Comparison of ENCODE assay signal across 25 cellular contexts in genomic region chr3:77935418-77935817, GRCh38.
DNase-seq lines count a peak whose midpoint lies in the region; ATAC-seq, FAIRE-seq and TF ChIP-seq lines count a peak whose summit lies in the region.
"Had no signal": no experiment of that assay in that cellular context is flagged by ENCODE, and none has a peak within 500 bp of the region (broad histone marks: within the 10 kb centered on the region; RNA-seq: fewer than 3 reads in every experiment).

No MANE protein-coding gene starts in this region.

- H2AK5ac ChIP-seq in H1 (ENCODE audit: low read depth, low read length) = no peak overlapping the region
- H2AK5ac ChIP-seq in mesendoderm (ENCODE audit: low read length) = no peak overlapping the region

- no peaks in the 10 kb centered on the region for H3K79me1 ChIP-seq in H1 (ENCODE audit: low read depth, low read length)
- H3K79me1 ChIP-seq in mesendoderm (ENCODE audit: low read length) = no peaks in the 10 kb centered on the region

- H3K27me3 ChIP-seq in PC-9 (ENCODE audit: insufficient read depth, low read depth) = no peaks in the 10 kb centered on the region
- H3K27me3 ChIP-seq in H1 (replicated peaks in 1 of 4; ENCODE audit: control insufficient read depth in 3 of 4, extremely low read depth in 1 of 4, insufficient read depth in 3 of 4, low read length in 3 of 4) = no peaks in the 10 kb centered on the region
- H3K27me3 ChIP-seq in mesendoderm (ENCODE audit: insufficient read depth, low read length, poor library complexity) = no peaks in the 10 kb centered on the region
- H3K27me3 ChIP-seq: BLaER1, Peyer's patch, SJSA1 had no signal

- no peaks in the 10 kb centered on the region; the same call in 1 of the 2 replicates for H3K9me3 ChIP-seq in PC-9 (ENCODE audit: insufficient read depth, low read depth)
- H3K9me3 ChIP-seq in H1 (ENCODE audit: insufficient read depth in 2 of 2, low read depth in 1 of 2, low read length in 1 of 2) = no peaks in the 10 kb centered on the region
- H3K9me3 ChIP-seq: BLaER1, Peyer's patch, SJSA1 had no signal

- H3K4me1 ChIP-seq in PC-9 (replicated peaks; ENCODE audit: insufficient read depth) = no peaks in the 10 kb centered on the region
- peaks cover 0 to 2% (median 0%) of the 10 kb centered on the region in 4 experiments; a peak in 1 of 7 replicates for H3K4me1 ChIP-seq in H1 (replicated peaks in 1 of 4; ENCODE audit: control insufficient read depth in 3 of 4, insufficient read depth in 4 of 4, low read length in 3 of 4)
- no peaks in the 10 kb centered on the region for H3K4me1 ChIP-seq in mesendoderm (ENCODE audit: control insufficient read depth, low read depth, low read length)
- H3K4me1 ChIP-seq: BLaER1, Peyer's patch, SJSA1 had no signal

- H4K20me1 ChIP-seq in PC-9 (ENCODE audit: insufficient read depth) (no peaks in the 10 kb centered on the region), H1 (replicated peaks in 1 of 2; ENCODE audit: control insufficient read depth in 1 of 2, insufficient read depth in 2 of 2, low read length in 2 of 2) (no peaks in the 10 kb centered on the region)
- H4K20me1 ChIP-seq: BLaER1 had no signal

- H4K8ac ChIP-seq in H1 (ENCODE audit: extremely low read depth, insufficient read depth, low read length) = no peak overlapping the region
- no peak overlapping the region for H4K8ac ChIP-seq in mesendoderm (ENCODE audit: low read depth, low read length)

- no peak overlapping the region for H2AFZ ChIP-seq in PC-9
- H2AFZ ChIP-seq in H1 (ENCODE audit: low read length) = 0 out of 2 replicates have a peak overlapping the region, but pooled peaks have one; percentile 36

- POLR2A ChIA-PET in PC-9 (lab: Charles Lee; ENCODE audit: unreplicated experiment) (interaction anchor here (0.6 kb wide), 1 partner anchor 589 kb away, joined by 4 read pairs; no protein-coding TSS in a partner anchor), H1 (lab: Charles Lee; ENCODE audit: partially characterized antibody) (no interaction called here)

- H2BK5ac ChIP-seq in H1 (ENCODE audit: low read depth, low read length) = no peak overlapping the region
- H2BK5ac ChIP-seq in mesendoderm (ENCODE audit: low read length) = no peak overlapping the region

- H2BK20ac ChIP-seq in H1 (ENCODE audit: low read length) = no peak overlapping the region

- H4K91ac ChIP-seq in H1 (replicated peaks; ENCODE audit: insufficient read length, low read length) = no peak overlapping the region

- TF ChIP-seq EP300 in H1 (IDR thresholded peaks at IDR 0.05; ENCODE audit: borderline replicate concordance in 1 of 2, low read depth in 2 of 2, low read length in 2 of 2) = no peak

- intact Hi-C loops in PC-9 (cut with micrococcal nuclease; ENCODE audit: unreplicated experiment) = loop anchor here (1.0 to 2.0 kb wide), 2 partner anchors 29 to 110 kb away; no protein-coding TSS in a partner anchor
- intact Hi-C loops in sciatic nerve (cut with DNase I) = no loop called here

- CTCF ChIA-PET in PC-9 (lab: Charles Lee) = no interaction called here
- CTCF ChIA-PET in H1 (lab: Charles Lee; ENCODE audit: partially characterized antibody) = no interaction called here

- no peak for TF ChIP-seq RAD21 in H1 (IDR thresholded peaks at IDR 0.05 in 1 of 2, conservative IDR thresholded peaks at IDR 0.05 in 1 of 2; ENCODE audit: low read depth in 2 of 2, low read length in 2 of 2)

- FAIRE-seq in H1 (lab: Jason Lieb, UNC) = no peak
- FAIRE-seq: GM18507, GM19239 had no signal

- H2BK12ac ChIP-seq in H1 (ENCODE audit: low read depth, low read length) = no peak overlapping the region

- no peak overlapping the region for H3K56ac ChIP-seq in H1 (replicated peaks; ENCODE audit: insufficient read length, low read depth, low read length)
- no peak overlapping the region for H3K56ac ChIP-seq in mesendoderm (ENCODE audit: low read length)

- H3K18ac ChIP-seq in H1 (ENCODE audit: extremely low read depth, low read length) = no peak overlapping the region
- no peak overlapping the region for H3K18ac ChIP-seq in mesendoderm (ENCODE audit: low read length)

- H2BK120ac ChIP-seq in H1 (replicated peaks; ENCODE audit: low read depth, low read length) = no peak overlapping the region
- H2BK120ac ChIP-seq in mesendoderm (ENCODE audit: low read depth, low read length) = no peak overlapping the region

- no peak for ATAC-seq in sciatic nerve
- ATAC-seq: HCT116, Right ventricle myocardium inferior had no signal

- no peaks in the 10 kb centered on the region for H3F3A ChIP-seq in PC-9 (ENCODE audit: insufficient read depth, low read depth)

- H3K27ac ChIP-seq in PC-9 (no peak overlapping the region; the same call in 1 of the 2 replicates), H1 (ENCODE audit: low read depth, low read length) (no peak overlapping the region), mesendoderm (ENCODE audit: low read depth, low read length) (no peak overlapping the region)
- H3K27ac ChIP-seq: BLaER1, HL-60, KMS-11, Peyer's patch, SJSA1 had no signal

- H3K23ac ChIP-seq in H1 (ENCODE audit: insufficient read length) = no peak overlapping the region
- no peak overlapping the region for H3K23ac ChIP-seq in mesendoderm (ENCODE audit: low read length)

- no peak overlapping the region for H2BK15ac ChIP-seq in H1 (ENCODE audit: low read length)
- no peak overlapping the region for H2BK15ac ChIP-seq in mesendoderm (replicated peaks; ENCODE audit: low read depth)

- H3K9me2 ChIP-seq in PC-9 (ENCODE audit: insufficient read depth) = no peaks in the 10 kb centered on the region

- H3K4me3 ChIP-seq in PC-9 (no peak overlapping the region), H1 (ENCODE audit: extremely low read depth in 1 of 4, insufficient read depth in 2 of 4, low read depth in 3 of 4, low read length in 4 of 4) (no peak overlapping the region), mesendoderm (ENCODE audit: low read length) (no peak overlapping the region)
- H3K4me3 ChIP-seq: BLaER1, Peyer's patch, SJSA1 had no signal

- H3K4ac ChIP-seq in H1 (replicated peaks; ENCODE audit: insufficient read length, low read depth, low read length) (no peak overlapping the region), mesendoderm (ENCODE audit: low read depth, low read length) (no peak overlapping the region)

- WGBS in H1 (ENCODE audit: extremely low coverage in 1 of 2, insufficient coverage in 1 of 2, insufficient read length in 1 of 2, insufficient replicate concordance in 2 of 2, low coverage in 1 of 2, low lambda C conversion rate in 2 of 2, missing lambda C conversion rate in 1 of 2), 2 experiments = 96 to 100% methylated on average over 1 of the region's 1 CpG
- 100% methylated on average over 1 of the region's 1 CpG for WGBS in mesendoderm (ENCODE audit: extremely low coverage, insufficient coverage, low lambda C conversion rate)

- H3K14ac ChIP-seq in H1 (ENCODE audit: insufficient read length) = no peak overlapping the region

- H3K23me2 ChIP-seq in H1 (ENCODE audit: low read depth, low read length) = no peaks in the 10 kb centered on the region

- no TSS peak for BruUV-seq in PC-9 (replicated peaks; lab: Mats Ljungman, UMichigan)

- H4K5ac ChIP-seq in H1 (ENCODE audit: insufficient read length, low read depth, low read length) (no peak overlapping the region), mesendoderm (ENCODE audit: low read length) (no peak overlapping the region)

- TF ChIP-seq CTCF in PC-9 (conservative IDR thresholded peaks at IDR 0.05) (no peak), H1 (IDR thresholded peaks at IDR 0.05; ENCODE audit: control extremely low read depth in 1 of 3, insufficient read depth in 1 of 3, low read depth in 1 of 3, low read length in 3 of 3) (no peak)

- no peak overlapping the region for H3K9ac ChIP-seq in H1 (replicated peaks in 1 of 4; ENCODE audit: extremely low read depth in 1 of 4, low read depth in 3 of 4, low read length in 3 of 4)
- H3K9ac ChIP-seq in mesendoderm (ENCODE audit: low read length) = no peak overlapping the region
- H3K9ac ChIP-seq: BLaER1, KMS-11 had no signal

- TF ChIP-seq POLR2A in H1 (IDR thresholded peaks at IDR 0.05; ENCODE audit: control extremely low read depth in 1 of 2, low read depth in 2 of 2, low read length in 2 of 2) = no peak

- H3K4me2 ChIP-seq in PC-9 = no peak overlapping the region
- no peak overlapping the region for H3K4me2 ChIP-seq in H1 (ENCODE audit: insufficient read depth in 1 of 2, low read depth in 2 of 2, low read length in 2 of 2)
- H3K4me2 ChIP-seq in mesendoderm (ENCODE audit: low read length) = no peak overlapping the region
- H3K4me2 ChIP-seq: BLaER1, KMS-11 had no signal

- no peaks in the 10 kb centered on the region for H3K79me2 ChIP-seq in PC-9 (ENCODE audit: low read depth)
- H3K79me2 ChIP-seq in H1 (ENCODE audit: control insufficient read depth in 1 of 2, insufficient read depth in 2 of 2, low read length in 2 of 2) = no peaks in the 10 kb centered on the region
- H3K79me2 ChIP-seq in mesendoderm (ENCODE audit: control insufficient read depth, insufficient read depth, low read length) = no peaks in the 10 kb centered on the region

- DNase-seq in HT-29 (ENCODE audit: low spot score) (peak; percentile 10), PC-9 (peak; percentile 46 to 64), H1 (ENCODE audit: low read depth in 1 of 2, low spot score in 2 of 2) (no peak), mesendoderm (peak; percentile 4), NCI-H526 treated with DMSO at 0.1 percent for 48 hours (lab: John Stamatoyannopoulos, UW) (no peak), NCI-H2081 (lab: John Stamatoyannopoulos, UW) (no peak), sciatic nerve (ENCODE audit: low spot score) (no peak), NOMO-1 treated with DMSO at 0.1 percent for 48 hours (lab: John Stamatoyannopoulos, UW; ENCODE audit: unreplicated experiment) (no peak)
- DNase-seq: CD4-positive, alpha-beta T cell; COR-L47; DMS153; GDM1; GOT3; IMR-90; NCI-H1417 treated with DMSO at 0.1 percent for 48 hours; NCI-H187; Peyer's patch had no signal

- H3K36me3 ChIP-seq in PC-9 (ENCODE audit: low read depth) = no peaks in the 10 kb centered on the region
- H3K36me3 ChIP-seq in H1 (ENCODE audit: control insufficient read depth in 2 of 4, insufficient read depth in 4 of 4, low read length in 3 of 4) = no peaks in the 10 kb centered on the region
- no peaks in the 10 kb centered on the region for H3K36me3 ChIP-seq in mesendoderm (ENCODE audit: control insufficient read depth, insufficient read depth, low read length)
- H3K36me3 ChIP-seq: BLaER1, Peyer's patch, SJSA1 had no signal

TF ChIP-seq in H1, 55 proteins besides CTCF, POLR2A, EP300 and RAD21 (continues in another document):
- TF ChIP-seq SRF (IDR thresholded peaks at IDR 0.05; ENCODE audit: low read depth, low read length) (no peak), CHD2 (IDR thresholded peaks at IDR 0.05; ENCODE audit: low read length) (no peak), TCF12 (IDR thresholded peaks at IDR 0.05; ENCODE audit: low read depth, low read length) (no peak), BCL11A (IDR thresholded peaks at IDR 0.05; ENCODE audit: low read depth in 2 of 2, low read length in 2 of 2) (no peak), CBX5 (IDR thresholded peaks at IDR 0.05; ENCODE audit: low read depth, low read length) (no peak), SP2 (IDR thresholded peaks at IDR 0.05; ENCODE audit: low read length) (no peak), POLR2AphosphoS5 (IDR thresholded peaks at IDR 0.05; ENCODE audit: low read depth, low read length) (no peak), SIN3A (conservative IDR thresholded peaks at IDR 0.05 in 1 of 2, IDR thresholded peaks at IDR 0.05 in 1 of 2; ENCODE audit: low read depth in 1 of 2, low read length in 2 of 2) (no peak)

Comparison
In these comparisons a context has a peak if more than half of its experiments do, and no peak if none do; other contexts are left out.
1. DNase-seq: peak in HT-29 (single experiment), PC-9 (2 of 2) and mesendoderm (single experiment); none in H1 (0 of 2), NCI-H526 treated with DMSO at 0.1 percent for 48 hours (single experiment), NCI-H2081 (0 of 2), sciatic nerve (single experiment) and NOMO-1 treated with DMSO at 0.1 percent for 48 hours (single experiment).